In the genomic region with DNA sequence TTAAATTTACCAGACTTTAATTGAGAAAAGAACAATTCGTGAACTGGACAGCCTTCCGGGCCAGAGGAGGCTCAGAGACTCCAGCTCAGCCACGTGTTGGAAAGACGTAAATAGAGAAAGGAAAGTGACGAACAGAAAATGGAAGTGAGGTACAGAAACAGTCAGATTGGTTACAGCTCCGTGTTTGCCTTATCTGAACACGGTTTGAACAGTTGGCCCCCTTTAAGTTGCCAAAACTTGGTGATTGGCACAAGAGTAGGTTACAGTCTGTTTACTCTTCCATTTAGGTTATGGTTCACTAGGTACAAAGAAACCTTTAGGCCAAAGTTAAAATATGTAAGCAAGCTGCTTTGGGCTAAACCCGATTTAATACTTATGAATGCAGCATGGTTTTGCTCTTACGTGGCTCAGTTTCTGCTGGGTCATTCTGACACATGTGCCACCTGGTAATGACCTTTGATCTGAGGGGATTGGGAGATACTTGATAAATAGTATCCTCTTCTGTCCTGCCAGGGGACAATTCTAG, we compare ENCODE assay signal across 1 cellular context.
TF ChIP-seq lines count a peak whose summit lies in the region.

No MANE protein-coding gene starts in this region.

TF ChIP-seq in GM12878, 131 proteins besides CTCF, POLR2A, EP300 and RAD21 (continued from another document and continues in another):
- TF ChIP-seq, protein P1, sequence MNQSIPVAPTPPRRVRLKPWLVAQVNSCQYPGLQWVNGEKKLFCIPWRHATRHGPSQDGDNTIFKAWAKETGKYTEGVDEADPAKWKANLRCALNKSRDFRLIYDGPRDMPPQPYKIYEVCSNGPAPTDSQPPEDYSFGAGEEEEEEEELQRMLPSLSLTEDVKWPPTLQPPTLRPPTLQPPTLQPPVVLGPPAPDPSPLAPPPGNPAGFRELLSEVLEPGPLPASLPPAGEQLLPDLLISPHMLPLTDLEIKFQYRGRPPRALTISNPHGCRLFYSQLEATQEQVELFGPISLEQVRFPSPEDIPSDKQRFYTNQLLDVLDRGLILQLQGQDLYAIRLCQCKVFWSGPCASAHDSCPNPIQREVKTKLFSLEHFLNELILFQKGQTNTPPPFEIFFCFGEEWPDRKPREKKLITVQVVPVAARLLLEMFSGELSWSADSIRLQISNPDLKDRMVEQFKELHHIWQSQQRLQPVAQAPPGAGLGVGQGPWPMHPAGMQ (IDR thresholded peaks at IDR 0.05; ENCODE audit: borderline replicate concordance), result no peak
- peak; percentile 88; the same call in 1 of the 2 replicates for TF ChIP-seq ASH2L (IDR thresholded peaks at IDR 0.05; ENCODE audit: borderline replicate concordance, low read depth)
- no peak for TF ChIP-seq ZNF207 (IDR thresholded peaks at IDR 0.05; ENCODE audit: borderline replicate concordance)
- no peak for TF ChIP-seq LARP7 (IDR thresholded peaks at IDR 0.05)
- TF ChIP-seq, protein P2, sequence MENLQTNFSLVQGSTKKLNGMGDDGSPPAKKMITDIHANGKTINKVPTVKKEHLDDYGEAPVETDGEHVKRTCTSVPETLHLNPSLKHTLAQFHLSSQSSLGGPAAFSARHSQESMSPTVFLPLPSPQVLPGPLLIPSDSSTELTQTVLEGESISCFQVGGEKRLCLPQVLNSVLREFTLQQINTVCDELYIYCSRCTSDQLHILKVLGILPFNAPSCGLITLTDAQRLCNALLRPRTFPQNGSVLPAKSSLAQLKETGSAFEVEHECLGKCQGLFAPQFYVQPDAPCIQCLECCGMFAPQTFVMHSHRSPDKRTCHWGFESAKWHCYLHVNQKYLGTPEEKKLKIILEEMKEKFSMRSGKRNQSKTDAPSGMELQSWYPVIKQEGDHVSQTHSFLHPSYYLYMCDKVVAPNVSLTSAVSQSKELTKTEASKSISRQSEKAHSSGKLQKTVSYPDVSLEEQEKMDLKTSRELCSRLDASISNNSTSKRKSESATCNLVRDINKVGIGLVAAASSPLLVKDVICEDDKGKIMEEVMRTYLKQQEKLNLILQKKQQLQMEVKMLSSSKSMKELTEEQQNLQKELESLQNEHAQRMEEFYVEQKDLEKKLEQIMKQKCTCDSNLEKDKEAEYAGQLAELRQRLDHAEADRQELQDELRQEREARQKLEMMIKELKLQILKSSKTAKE (IDR thresholded peaks at IDR 0.05; ENCODE audit: low read depth, poor library complexity, severe bottlenecking), result no peak
- TF ChIP-seq JUND (IDR thresholded peaks at IDR 0.05; ENCODE audit: low read depth, low read length), result no peak
- peak in 1 of 2 experiments; percentile 43; a peak in 1 of 4 replicates for TF ChIP-seq ETV6 (conservative IDR thresholded peaks at IDR 0.05 in 1 of 2, IDR thresholded peaks at IDR 0.05 in 1 of 2; ENCODE audit: borderline replicate concordance in 1 of 2, low read depth in 1 of 2)
- TF ChIP-seq MTA3 (IDR thresholded peaks at IDR 0.05; ENCODE audit: borderline replicate concordance, low read length), result no peak
- TF ChIP-seq POLR2AphosphoS2 (IDR thresholded peaks at IDR 0.05; ENCODE audit: low read depth, low read length), result no peak
- TF ChIP-seq HDGF (IDR thresholded peaks at IDR 0.05), result no peak
- TF ChIP-seq, protein P3, sequence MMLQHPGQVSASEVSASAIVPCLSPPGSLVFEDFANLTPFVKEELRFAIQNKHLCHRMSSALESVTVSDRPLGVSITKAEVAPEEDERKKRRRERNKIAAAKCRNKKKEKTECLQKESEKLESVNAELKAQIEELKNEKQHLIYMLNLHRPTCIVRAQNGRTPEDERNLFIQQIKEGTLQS (IDR thresholded peaks at IDR 0.05; ENCODE audit: borderline replicate concordance, extremely low read depth, low read depth, low read length), result no peak
- TF ChIP-seq SMARCA5 (IDR thresholded peaks at IDR 0.05), result no peak
- TF ChIP-seq, protein P4, sequence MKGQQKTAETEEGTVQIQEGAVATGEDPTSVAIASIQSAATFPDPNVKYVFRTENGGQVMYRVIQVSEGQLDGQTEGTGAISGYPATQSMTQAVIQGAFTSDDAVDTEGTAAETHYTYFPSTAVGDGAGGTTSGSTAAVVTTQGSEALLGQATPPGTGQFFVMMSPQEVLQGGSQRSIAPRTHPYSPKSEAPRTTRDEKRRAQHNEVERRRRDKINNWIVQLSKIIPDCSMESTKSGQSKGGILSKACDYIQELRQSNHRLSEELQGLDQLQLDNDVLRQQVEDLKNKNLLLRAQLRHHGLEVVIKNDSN (IDR thresholded peaks at IDR 0.05; ENCODE audit: borderline replicate concordance, extremely low read length, insufficient read depth, low read depth, low read length), result peak; percentile 26
- no peak for TF ChIP-seq ZSCAN29 (IDR thresholded peaks at IDR 0.05)
- TF ChIP-seq, protein P5, sequence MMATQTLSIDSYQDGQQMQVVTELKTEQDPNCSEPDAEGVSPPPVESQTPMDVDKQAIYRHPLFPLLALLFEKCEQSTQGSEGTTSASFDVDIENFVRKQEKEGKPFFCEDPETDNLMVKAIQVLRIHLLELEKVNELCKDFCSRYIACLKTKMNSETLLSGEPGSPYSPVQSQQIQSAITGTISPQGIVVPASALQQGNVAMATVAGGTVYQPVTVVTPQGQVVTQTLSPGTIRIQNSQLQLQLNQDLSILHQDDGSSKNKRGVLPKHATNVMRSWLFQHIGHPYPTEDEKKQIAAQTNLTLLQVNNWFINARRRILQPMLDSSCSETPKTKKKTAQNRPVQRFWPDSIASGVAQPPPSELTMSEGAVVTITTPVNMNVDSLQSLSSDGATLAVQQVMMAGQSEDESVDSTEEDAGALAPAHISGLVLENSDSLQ (IDR thresholded peaks at IDR 0.05), result peak; percentile 58
- TF ChIP-seq NR2F1 (conservative IDR thresholded peaks at IDR 0.05), result peak; percentile 56
- TF ChIP-seq IKZF2 (IDR thresholded peaks at IDR 0.05), result peak in 1 of 2 experiments; percentile 46; a peak in 1 of 4 replicates
- no peak for TF ChIP-seq MXI1 (IDR thresholded peaks at IDR 0.05; ENCODE audit: low read depth, low read length)
- peak; percentile 90 for TF ChIP-seq CREB1 (IDR thresholded peaks at IDR 0.05; ENCODE audit: low read depth)
- TF ChIP-seq, protein P6, sequence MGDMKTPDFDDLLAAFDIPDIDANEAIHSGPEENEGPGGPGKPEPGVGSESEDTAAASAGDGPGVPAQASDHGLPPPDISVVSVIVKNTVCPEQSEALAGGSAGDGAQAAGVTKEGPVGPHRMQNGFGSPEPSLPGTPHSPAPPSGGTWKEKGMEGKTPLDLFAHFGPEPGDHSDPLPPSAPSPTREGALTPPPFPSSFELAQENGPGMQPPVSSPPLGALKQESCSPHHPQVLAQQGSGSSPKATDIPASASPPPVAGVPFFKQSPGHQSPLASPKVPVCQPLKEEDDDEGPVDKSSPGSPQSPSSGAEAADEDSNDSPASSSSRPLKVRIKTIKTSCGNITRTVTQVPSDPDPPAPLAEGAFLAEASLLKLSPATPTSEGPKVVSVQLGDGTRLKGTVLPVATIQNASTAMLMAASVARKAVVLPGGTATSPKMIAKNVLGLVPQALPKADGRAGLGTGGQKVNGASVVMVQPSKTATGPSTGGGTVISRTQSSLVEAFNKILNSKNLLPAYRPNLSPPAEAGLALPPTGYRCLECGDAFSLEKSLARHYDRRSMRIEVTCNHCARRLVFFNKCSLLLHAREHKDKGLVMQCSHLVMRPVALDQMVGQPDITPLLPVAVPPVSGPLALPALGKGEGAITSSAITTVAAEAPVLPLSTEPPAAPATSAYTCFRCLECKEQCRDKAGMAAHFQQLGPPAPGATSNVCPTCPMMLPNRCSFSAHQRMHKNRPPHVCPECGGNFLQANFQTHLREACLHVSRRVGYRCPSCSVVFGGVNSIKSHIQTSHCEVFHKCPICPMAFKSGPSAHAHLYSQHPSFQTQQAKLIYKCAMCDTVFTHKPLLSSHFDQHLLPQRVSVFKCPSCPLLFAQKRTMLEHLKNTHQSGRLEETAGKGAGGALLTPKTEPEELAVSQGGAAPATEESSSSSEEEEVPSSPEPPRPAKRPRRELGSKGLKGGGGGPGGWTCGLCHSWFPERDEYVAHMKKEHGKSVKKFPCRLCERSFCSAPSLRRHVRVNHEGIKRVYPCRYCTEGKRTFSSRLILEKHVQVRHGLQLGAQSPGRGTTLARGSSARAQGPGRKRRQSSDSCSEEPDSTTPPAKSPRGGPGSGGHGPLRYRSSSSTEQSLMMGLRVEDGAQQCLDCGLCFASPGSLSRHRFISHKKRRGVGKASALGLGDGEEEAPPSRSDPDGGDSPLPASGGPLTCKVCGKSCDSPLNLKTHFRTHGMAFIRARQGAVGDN (IDR thresholded peaks at IDR 0.05), result no peak
- TF ChIP-seq IKZF1 (conservative IDR thresholded peaks at IDR 0.05), result 0 out of 2 replicates have a peak, but pooled peaks have one; percentile 25
- TF ChIP-seq TCF12 (IDR thresholded peaks at IDR 0.05; ENCODE audit: low read depth, low read length), result no peak
- TF ChIP-seq ZNF384 (IDR thresholded peaks at IDR 0.05; ENCODE audit: borderline replicate concordance, low read depth, low read length), result no peak
- TF ChIP-seq PML (IDR thresholded peaks at IDR 0.05; ENCODE audit: low read length), result no peak
- TF ChIP-seq, protein P7, sequence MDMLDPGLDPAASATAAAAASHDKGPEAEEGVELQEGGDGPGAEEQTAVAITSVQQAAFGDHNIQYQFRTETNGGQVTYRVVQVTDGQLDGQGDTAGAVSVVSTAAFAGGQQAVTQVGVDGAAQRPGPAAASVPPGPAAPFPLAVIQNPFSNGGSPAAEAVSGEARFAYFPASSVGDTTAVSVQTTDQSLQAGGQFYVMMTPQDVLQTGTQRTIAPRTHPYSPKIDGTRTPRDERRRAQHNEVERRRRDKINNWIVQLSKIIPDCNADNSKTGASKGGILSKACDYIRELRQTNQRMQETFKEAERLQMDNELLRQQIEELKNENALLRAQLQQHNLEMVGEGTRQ (IDR thresholded peaks at IDR 0.05; ENCODE audit: borderline replicate concordance, low read depth, low read length), result no peak; the same call in 1 of the 2 replicates
- peak; percentile 39; the same call in 1 of the 2 replicates for TF ChIP-seq EED (IDR thresholded peaks at IDR 0.05; ENCODE audit: low read depth)
- no peak for TF ChIP-seq TARDBP (IDR thresholded peaks at IDR 0.05; ENCODE audit: borderline replicate concordance)
- no peak for TF ChIP-seq BACH1 (IDR thresholded peaks at IDR 0.05; ENCODE audit: borderline replicate concordance)
- no peak for TF ChIP-seq MYB (IDR thresholded peaks at IDR 0.05; ENCODE audit: borderline replicate concordance, low read depth, low read length)
- TF ChIP-seq FOXK2 (IDR thresholded peaks at IDR 0.05), result 0 out of 2 replicates have a peak, but pooled peaks have one; percentile 9
- TF ChIP-seq STAT1 (conservative IDR thresholded peaks at IDR 0.05), result no peak
- TF ChIP-seq, protein P8, sequence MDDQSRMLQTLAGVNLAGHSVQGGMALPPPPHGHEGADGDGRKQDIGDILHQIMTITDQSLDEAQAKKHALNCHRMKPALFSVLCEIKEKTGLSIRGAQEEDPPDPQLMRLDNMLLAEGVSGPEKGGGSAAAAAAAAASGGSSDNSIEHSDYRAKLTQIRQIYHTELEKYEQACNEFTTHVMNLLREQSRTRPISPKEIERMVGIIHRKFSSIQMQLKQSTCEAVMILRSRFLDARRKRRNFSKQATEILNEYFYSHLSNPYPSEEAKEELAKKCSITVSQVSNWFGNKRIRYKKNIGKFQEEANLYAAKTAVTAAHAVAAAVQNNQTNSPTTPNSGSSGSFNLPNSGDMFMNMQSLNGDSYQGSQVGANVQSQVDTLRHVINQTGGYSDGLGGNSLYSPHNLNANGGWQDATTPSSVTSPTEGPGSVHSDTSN (IDR thresholded peaks at IDR 0.05; ENCODE audit: insufficient replicate concordance, low read depth, low read length), result no peak
- TF ChIP-seq, protein P9, sequence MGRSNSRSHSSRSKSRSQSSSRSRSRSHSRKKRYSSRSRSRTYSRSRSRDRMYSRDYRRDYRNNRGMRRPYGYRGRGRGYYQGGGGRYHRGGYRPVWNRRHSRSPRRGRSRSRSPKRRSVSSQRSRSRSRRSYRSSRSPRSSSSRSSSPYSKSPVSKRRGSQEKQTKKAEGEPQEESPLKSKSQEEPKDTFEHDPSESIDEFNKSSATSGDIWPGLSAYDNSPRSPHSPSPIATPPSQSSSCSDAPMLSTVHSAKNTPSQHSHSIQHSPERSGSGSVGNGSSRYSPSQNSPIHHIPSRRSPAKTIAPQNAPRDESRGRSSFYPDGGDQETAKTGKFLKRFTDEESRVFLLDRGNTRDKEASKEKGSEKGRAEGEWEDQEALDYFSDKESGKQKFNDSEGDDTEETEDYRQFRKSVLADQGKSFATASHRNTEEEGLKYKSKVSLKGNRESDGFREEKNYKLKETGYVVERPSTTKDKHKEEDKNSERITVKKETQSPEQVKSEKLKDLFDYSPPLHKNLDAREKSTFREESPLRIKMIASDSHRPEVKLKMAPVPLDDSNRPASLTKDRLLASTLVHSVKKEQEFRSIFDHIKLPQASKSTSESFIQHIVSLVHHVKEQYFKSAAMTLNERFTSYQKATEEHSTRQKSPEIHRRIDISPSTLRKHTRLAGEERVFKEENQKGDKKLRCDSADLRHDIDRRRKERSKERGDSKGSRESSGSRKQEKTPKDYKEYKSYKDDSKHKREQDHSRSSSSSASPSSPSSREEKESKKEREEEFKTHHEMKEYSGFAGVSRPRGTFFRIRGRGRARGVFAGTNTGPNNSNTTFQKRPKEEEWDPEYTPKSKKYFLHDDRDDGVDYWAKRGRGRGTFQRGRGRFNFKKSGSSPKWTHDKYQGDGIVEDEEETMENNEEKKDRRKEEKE (IDR thresholded peaks at IDR 0.05), result no peak
- TF ChIP-seq, protein P10, sequence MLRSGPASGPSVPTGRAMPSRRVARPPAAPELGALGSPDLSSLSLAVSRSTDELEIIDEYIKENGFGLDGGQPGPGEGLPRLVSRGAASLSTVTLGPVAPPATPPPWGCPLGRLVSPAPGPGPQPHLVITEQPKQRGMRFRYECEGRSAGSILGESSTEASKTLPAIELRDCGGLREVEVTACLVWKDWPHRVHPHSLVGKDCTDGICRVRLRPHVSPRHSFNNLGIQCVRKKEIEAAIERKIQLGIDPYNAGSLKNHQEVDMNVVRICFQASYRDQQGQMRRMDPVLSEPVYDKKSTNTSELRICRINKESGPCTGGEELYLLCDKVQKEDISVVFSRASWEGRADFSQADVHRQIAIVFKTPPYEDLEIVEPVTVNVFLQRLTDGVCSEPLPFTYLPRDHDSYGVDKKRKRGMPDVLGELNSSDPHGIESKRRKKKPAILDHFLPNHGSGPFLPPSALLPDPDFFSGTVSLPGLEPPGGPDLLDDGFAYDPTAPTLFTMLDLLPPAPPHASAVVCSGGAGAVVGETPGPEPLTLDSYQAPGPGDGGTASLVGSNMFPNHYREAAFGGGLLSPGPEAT (IDR thresholded peaks at IDR 0.05; ENCODE audit: low read depth), result no peak
- TF ChIP-seq, protein P11, sequence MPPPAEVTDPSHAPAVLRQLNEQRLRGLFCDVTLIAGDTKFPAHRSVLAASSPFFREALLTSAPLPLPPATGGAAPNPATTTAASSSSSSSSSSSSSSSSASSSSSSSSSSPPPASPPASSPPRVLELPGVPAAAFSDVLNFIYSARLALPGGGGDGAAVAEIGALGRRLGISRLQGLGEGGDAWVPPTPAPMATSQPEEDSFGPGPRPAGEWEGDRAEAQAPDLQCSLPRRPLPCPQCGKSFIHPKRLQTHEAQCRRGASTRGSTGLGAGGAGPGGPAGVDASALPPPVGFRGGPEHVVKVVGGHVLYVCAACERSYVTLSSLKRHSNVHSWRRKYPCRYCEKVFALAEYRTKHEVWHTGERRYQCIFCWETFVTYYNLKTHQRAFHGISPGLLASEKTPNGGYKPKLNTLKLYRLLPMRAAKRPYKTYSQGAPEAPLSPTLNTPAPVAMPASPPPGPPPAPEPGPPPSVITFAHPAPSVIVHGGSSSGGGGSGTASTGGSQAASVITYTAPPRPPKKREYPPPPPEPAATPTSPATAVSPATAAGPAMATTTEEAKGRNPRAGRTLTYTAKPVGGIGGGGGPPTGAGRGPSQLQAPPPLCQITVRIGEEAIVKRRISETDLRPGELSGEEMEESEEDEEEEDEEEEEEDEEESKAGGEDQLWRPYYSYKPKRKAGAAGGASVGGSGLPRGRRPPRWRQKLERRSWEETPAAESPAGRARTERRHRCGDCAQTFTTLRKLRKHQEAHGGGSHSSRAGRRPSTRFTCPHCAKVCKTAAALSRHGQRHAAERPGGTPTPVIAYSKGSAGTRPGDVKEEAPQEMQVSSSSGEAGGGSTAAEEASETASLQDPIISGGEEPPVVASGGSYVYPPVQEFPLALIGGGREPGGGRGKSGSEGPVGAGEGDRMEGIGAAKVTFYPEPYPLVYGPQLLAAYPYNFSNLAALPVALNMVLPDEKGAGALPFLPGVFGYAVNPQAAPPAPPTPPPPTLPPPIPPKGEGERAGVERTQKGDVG (CRISPR knock-in tag; IDR thresholded peaks at IDR 0.05), result no peak
